Comparison of ENCODE assay signal across 8 cellular contexts in genomic region chr15:89430530-89431341, GRCh38.
DNase-seq lines count a peak whose midpoint lies in the region; ATAC-seq lines count a peak whose summit lies in the region.

No MANE protein-coding gene starts in this region.

- peak; percentile 24 for DNase-seq in DMS79 (lab: John Stamatoyannopoulos, UW)
- peak; percentile 54 for DNase-seq in LHCN-M2 (ENCODE audit: low read depth)
- DNase-seq in SHP77 treated with DMSO at 0.1 percent for 48 hours (lab: John Stamatoyannopoulos, UW): peak; percentile 4
- peak; percentile 89 for DNase-seq in activated gamma-delta T cell treated with anti-CD3 and anti-CD28 coated beads, Interleukin-2, amount 50 U/mL, for 16 hours (ENCODE audit: low read depth)
- peak; percentile 87 for DNase-seq in germinal center (ENCODE audit: low spot score)
- DNase-seq in nucleus accumbens (lab: John Stamatoyannopoulos, UW): peak in 55 of 56 donors; percentile 16 to 94 (median 77)
- DNase-seq in substantia nigra (lab: John Stamatoyannopoulos, UW): peak; percentile 14 to 96 (median 81)

- H3K27ac ChIP-seq in substantia nigra (ENCODE audit: low read depth, low read length, poor library complexity, severe bottlenecking): peak overlapping the region; percentile 51

- peak; percentile 80 for ATAC-seq in GM21717 (IDR thresholded peaks at IDR 0.05; ENCODE audit: unreplicated experiment)

Comparison
In these comparisons a context has a peak if more than half of its experiments do, and no peak if none do; other contexts are left out.
1. Peak in every context shown above with its lines: DNase-seq, ATAC-seq and H3K27ac ChIP-seq.
2. DNase-seq: peak in every context shown above with its lines; median percentile 89 in activated gamma-delta T cell treated with anti-CD3 and anti-CD28 coated beads, Interleukin-2, amount 50 U/mL, for 16 hours; 87 in germinal center; 81 in substantia nigra; 77 in nucleus accumbens; 54 in LHCN-M2; 24 in DMS79; 4 in SHP77 treated with DMSO at 0.1 percent for 48 hours.